Comparison of ENCODE assay signal across 1 cellular context in the genomic region with DNA sequence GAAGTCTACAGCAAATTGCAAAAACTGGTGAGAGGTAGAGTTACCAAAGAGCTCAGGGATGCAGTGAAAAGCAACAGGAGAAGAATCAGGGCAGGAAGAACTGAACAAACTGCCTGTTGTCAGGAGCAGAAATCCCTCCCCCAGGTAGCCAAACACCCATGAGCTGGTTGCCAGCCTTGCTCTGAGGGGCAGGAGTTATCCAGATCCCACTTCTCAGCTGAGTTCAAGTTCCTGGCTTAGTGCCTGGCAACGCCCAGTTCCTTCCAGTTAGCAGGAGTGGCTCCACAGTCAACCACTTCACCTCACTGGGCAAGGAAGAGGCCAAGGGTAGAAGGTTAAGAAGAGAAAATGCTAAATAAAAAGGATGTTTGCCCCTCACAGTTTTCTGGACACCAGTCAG.
TF ChIP-seq lines count a peak whose summit lies in the region.

No MANE protein-coding gene starts in this region.

TF ChIP-seq in HCT116, 20 proteins besides CTCF, POLR2A, EP300 and RAD21:
- TF ChIP-seq, protein P1, sequence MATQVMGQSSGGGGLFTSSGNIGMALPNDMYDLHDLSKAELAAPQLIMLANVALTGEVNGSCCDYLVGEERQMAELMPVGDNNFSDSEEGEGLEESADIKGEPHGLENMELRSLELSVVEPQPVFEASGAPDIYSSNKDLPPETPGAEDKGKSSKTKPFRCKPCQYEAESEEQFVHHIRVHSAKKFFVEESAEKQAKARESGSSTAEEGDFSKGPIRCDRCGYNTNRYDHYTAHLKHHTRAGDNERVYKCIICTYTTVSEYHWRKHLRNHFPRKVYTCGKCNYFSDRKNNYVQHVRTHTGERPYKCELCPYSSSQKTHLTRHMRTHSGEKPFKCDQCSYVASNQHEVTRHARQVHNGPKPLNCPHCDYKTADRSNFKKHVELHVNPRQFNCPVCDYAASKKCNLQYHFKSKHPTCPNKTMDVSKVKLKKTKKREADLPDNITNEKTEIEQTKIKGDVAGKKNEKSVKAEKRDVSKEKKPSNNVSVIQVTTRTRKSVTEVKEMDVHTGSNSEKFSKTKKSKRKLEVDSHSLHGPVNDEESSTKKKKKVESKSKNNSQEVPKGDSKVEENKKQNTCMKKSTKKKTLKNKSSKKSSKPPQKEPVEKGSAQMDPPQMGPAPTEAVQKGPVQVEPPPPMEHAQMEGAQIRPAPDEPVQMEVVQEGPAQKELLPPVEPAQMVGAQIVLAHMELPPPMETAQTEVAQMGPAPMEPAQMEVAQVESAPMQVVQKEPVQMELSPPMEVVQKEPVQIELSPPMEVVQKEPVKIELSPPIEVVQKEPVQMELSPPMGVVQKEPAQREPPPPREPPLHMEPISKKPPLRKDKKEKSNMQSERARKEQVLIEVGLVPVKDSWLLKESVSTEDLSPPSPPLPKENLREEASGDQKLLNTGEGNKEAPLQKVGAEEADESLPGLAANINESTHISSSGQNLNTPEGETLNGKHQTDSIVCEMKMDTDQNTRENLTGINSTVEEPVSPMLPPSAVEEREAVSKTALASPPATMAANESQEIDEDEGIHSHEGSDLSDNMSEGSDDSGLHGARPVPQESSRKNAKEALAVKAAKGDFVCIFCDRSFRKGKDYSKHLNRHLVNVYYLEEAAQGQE (IDR thresholded peaks at IDR 0.05; ENCODE audit: low read depth) = no peak
- no peak for TF ChIP-seq ZNF274 (IDR thresholded peaks at IDR 0.05; ENCODE audit: low read depth, low read length)
- no peak for TF ChIP-seq SIN3A (IDR thresholded peaks at IDR 0.05; ENCODE audit: low read depth)
- TF ChIP-seq CEBPB (IDR thresholded peaks at IDR 0.05; ENCODE audit: low read depth) = no peak
- TF ChIP-seq EGR1 (IDR thresholded peaks at IDR 0.05; ENCODE audit: low read depth) = no peak
- TF ChIP-seq, protein P2, sequence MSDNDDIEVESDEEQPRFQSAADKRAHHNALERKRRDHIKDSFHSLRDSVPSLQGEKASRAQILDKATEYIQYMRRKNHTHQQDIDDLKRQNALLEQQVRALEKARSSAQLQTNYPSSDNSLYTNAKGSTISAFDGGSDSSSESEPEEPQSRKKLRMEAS (IDR thresholded peaks at IDR 0.05) = no peak
- no peak for TF ChIP-seq ZFX (IDR thresholded peaks at IDR 0.05)
- TF ChIP-seq, protein P3, sequence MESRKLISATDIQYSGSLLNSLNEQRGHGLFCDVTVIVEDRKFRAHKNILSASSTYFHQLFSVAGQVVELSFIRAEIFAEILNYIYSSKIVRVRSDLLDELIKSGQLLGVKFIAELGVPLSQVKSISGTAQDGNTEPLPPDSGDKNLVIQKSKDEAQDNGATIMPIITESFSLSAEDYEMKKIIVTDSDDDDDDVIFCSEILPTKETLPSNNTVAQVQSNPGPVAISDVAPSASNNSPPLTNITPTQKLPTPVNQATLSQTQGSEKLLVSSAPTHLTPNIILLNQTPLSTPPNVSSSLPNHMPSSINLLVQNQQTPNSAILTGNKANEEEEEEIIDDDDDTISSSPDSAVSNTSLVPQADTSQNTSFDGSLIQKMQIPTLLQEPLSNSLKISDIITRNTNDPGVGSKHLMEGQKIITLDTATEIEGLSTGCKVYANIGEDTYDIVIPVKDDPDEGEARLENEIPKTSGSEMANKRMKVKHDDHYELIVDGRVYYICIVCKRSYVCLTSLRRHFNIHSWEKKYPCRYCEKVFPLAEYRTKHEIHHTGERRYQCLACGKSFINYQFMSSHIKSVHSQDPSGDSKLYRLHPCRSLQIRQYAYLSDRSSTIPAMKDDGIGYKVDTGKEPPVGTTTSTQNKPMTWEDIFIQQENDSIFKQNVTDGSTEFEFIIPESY (IDR thresholded peaks at IDR 0.05; ENCODE audit: extremely low read depth, insufficient replicate concordance, low read length) = no peak
- no peak for TF ChIP-seq CBX3 (IDR thresholded peaks at IDR 0.05; ENCODE audit: low read depth)
- no peak for TF ChIP-seq YY1 (IDR thresholded peaks at IDR 0.05; ENCODE audit: extremely low read depth, insufficient replicate concordance, low read depth, low read length)
- TF ChIP-seq, protein P4, sequence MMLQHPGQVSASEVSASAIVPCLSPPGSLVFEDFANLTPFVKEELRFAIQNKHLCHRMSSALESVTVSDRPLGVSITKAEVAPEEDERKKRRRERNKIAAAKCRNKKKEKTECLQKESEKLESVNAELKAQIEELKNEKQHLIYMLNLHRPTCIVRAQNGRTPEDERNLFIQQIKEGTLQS (IDR thresholded peaks at IDR 0.05) = no peak
- TF ChIP-seq ELF1 (IDR thresholded peaks at IDR 0.05; ENCODE audit: borderline replicate concordance, low read depth) = no peak
- TF ChIP-seq SP1 (IDR thresholded peaks at IDR 0.05; ENCODE audit: low read depth) = no peak
- no peak for TF ChIP-seq TCF7L2 (IDR thresholded peaks at IDR 0.05; ENCODE audit: borderline replicate concordance, extremely low read depth, insufficient read depth, insufficient read length)
- no peak for TF ChIP-seq FOSL1 (IDR thresholded peaks at IDR 0.05; ENCODE audit: low read depth)
